ENCODE assay signal across 8 cellular contexts in the genomic region with DNA sequence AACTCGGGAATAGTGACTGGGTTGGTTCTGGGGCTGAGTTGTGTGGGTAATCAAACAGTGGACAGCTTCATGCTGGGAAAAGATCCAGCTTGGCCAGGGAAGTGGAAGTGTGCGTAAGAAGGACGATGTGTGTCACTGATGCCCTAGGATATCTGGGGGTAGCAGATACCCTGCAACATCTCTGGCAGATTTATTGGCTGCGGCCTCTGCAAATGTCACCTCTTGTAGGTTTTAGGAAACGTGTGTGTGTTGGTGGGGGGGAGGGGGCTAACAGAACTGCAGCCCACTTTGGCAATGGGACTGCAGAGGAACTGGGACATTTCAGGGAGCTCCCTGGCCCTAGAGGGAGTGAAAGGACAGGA. TPM values are rescaled to one million over a fixed set of nuclear protein-coding genes. Genes with fewer than 3 reads are reported as not detected.
A peak's percentile ranks its signal among the peaks of the same experiment; 100 is the strongest.
DNase-seq lines count a peak whose midpoint lies in the region; ATAC-seq, FAIRE-seq and TF ChIP-seq lines count a peak whose summit lies in the region.

No MANE protein-coding gene starts in this region.

- DNase-seq in GM23248 (no peak), globus pallidus (ENCODE audit: low spot score) (peak; percentile 42), skeletal muscle cell (ENCODE audit: low read depth) (no peak), GDM1 (lab: John Stamatoyannopoulos, UW) (no peak), H54 (ENCODE audit: insufficient read length, low spot score) (no peak), NCI-H524 (lab: John Stamatoyannopoulos, UW) (no peak)

- H2AFZ ChIP-seq in GM23248: peak overlapping the region; percentile 78; the same call in 1 of the 2 replicates

- H3K4me3 ChIP-seq in GM23248 (no peak overlapping the region), skeletal muscle cell (ENCODE audit: low read depth, low read length) (peak overlapping the region; percentile 77)

- FAIRE-seq in H54 (lab: Jason Lieb, UNC): no peak

- peaks cover 33% of the 10 kb centered on the region for H3K4me1 ChIP-seq in GM23248 (ENCODE audit: insufficient read depth)

- H3K27ac ChIP-seq in GM23248 (peak overlapping the region; percentile 72), VCaP (peak overlapping the region; percentile 97)

- TF ChIP-seq POLR2A in H54 (IDR thresholded peaks at IDR 0.05; ENCODE audit: low read depth, low read length): no peak

- no peaks in the 10 kb centered on the region for H3K9me2 ChIP-seq in GM23248 (ENCODE audit: insufficient read depth)

- peaks cover 52% of the 10 kb centered on the region for H3K79me2 ChIP-seq in GM23248 (ENCODE audit: insufficient read depth)

- H3K9me3 ChIP-seq in GM23248 (ENCODE audit: low read depth): no peaks in the 10 kb centered on the region

- in situ Hi-C loops in GM23248 (cut with MboI): no loop called here

- peak overlapping the region; percentile 72 for H3K4me2 ChIP-seq in GM23248 (ENCODE audit: unreplicated experiment)

- 48 to 62% methylated on average over 5 of the region's 5 CpGs for WGBS in GM23248 (ENCODE audit: low coverage in 1 of 2, low lambda C conversion rate in 2 of 2, missing lambda C conversion rate in 2 of 2), 2 experiments

- H3F3A ChIP-seq in GM23248 (ENCODE audit: insufficient read depth): peaks cover 37% of the 10 kb centered on the region

- H4K20me1 ChIP-seq in GM23248 (ENCODE audit: insufficient read depth): no peaks in the 10 kb centered on the region

- ATAC-seq in HG03097 (IDR thresholded peaks at IDR 0.05; ENCODE audit: low FRiP score, unreplicated experiment): no peak

- no peaks in the 10 kb centered on the region for H3K36me3 ChIP-seq in GM23248 (ENCODE audit: low read depth)

- no peaks in the 10 kb centered on the region for H3K27me3 ChIP-seq in GM23248 (replicated peaks; ENCODE audit: insufficient read depth)

- peak overlapping the region; percentile 73 for H3K9ac ChIP-seq in GM23248

- TF ChIP-seq CTCF in VCaP (conservative IDR thresholded peaks at IDR 0.05): no peak

RNA-seq across cellular contexts. Expression of a gene that starts 1.0 kb away (rescaled TPM):
- 37.8 and 43.3 TPM in 2 replicates for total RNA-seq in GM23248 (2014; rRNA removed; shearing (Covaris generic))
- polyA plus RNA-seq in GM23248 (2016; fragmentation: Nextera tagmentation; extraction: Ambion mirVana): 10.3 and 10.5 TPM in 2 replicates

RNA-seq across cellular contexts. Expression of a gene that starts 2.0 kb away (rescaled TPM):
- 33.6 and 43.3 TPM in 2 replicates for total RNA-seq in GM23248 (2014; rRNA removed; shearing (Covaris generic))
- polyA plus RNA-seq in GM23248 (2016; fragmentation: Nextera tagmentation; extraction: Ambion mirVana): 19.9 and 20.4 TPM in 2 replicates

RNA-seq across cellular contexts. Expression of a gene that starts 4.7 kb away (rescaled TPM):
- 141 and 145 TPM in 2 replicates for total RNA-seq in GM23248 (2014; rRNA removed; shearing (Covaris generic))
- polyA plus RNA-seq in GM23248 (2016; fragmentation: Nextera tagmentation; extraction: Ambion mirVana): 109 and 111 TPM in 2 replicates

RNA-seq across cellular contexts. Expression of a gene that starts 25.9 kb away (rescaled TPM):
- total RNA-seq in GM23248 (2014; rRNA removed; shearing (Covaris generic)): 80.3 and 94.6 TPM in 2 replicates
- 59.4 and 61.2 TPM in 2 replicates for polyA plus RNA-seq in GM23248 (2016; fragmentation: Nextera tagmentation; extraction: Ambion mirVana)

RNA-seq across cellular contexts. Expression of a gene that starts 27.6 kb away (rescaled TPM):
- total RNA-seq in GM23248 (2014; rRNA removed; shearing (Covaris generic)): 16.2 and 27.7 TPM in 2 replicates
- polyA plus RNA-seq in GM23248 (2016; fragmentation: Nextera tagmentation; extraction: Ambion mirVana): 27.6 and 28.3 TPM in 2 replicates
